12 cellular contexts compared by ENCODE assay signal in the genomic region with DNA sequence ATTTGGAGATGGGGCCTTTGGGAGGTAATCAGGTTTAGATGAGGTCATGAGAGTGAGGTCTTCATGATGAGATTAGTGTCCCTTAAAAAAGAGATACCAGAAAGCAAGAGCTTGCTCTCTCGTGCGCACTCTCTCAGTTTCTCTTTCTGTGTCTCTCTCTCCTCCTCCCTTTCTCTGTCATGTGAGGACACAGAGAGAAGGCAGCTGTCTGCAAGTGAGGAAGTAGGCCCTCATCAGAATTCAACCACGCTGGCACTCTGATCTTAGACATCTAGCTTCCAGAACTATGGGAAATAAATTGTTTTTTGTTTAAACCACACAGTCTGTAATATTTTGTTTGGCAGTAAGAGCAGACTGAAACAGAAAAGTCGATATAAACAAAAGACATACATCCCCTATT.
DNase-seq lines count a peak whose midpoint lies in the region; ATAC-seq and TF ChIP-seq lines count a peak whose summit lies in the region.
"Had no signal": no experiment of that assay in that cellular context is flagged by ENCODE, and none has a peak within 500 bp of the region (broad histone marks: within the 10 kb centered on the region; RNA-seq: fewer than 3 reads in every experiment).

No MANE protein-coding gene starts in this region.

- 60% methylated on average over 4 of the region's 4 CpGs for WGBS in esophagus muscularis mucosa
- 45 to 69% methylated on average over 4 of the region's 4 CpGs for WGBS in gastroesophageal sphincter (ENCODE audit: low coverage in 1 of 2), 2 donors

- no peak overlapping the region for H3K4me3 ChIP-seq in esophagus muscularis mucosa
- H3K4me3 ChIP-seq in gastroesophageal sphincter, result no peak overlapping the region
- H3K4me3 ChIP-seq: upper lobe of left lung had no signal

- TF ChIP-seq EP300 in esophagus muscularis mucosa (IDR thresholded peaks at IDR 0.05) (no peak), gastroesophageal sphincter (IDR thresholded peaks at IDR 0.05) (no peak)

- DNase-seq in iris pigment epithelial cell (ENCODE audit: low read depth) (peak; percentile 15), HK-2 (ENCODE audit: unreplicated experiment) (no peak), esophagus muscularis mucosa (ENCODE audit: extremely low spot score) (no peak), DMS114 treated with DMSO at 0.1 percent for 48 hours (lab: John Stamatoyannopoulos, UW; ENCODE audit: unreplicated experiment) (no peak)
- DNase-seq: GF-D8; NCI-H2081 treated with DMSO at 0.1 percent for 48 hours; stimulated activated CD4-positive, alpha-beta T cell treated with anti-CD3 and anti-CD28 coated beads, Interleukin-12 subunit alpha, Interleukin-12 subunit beta, amount 100 ng/mL, for 4 hours; upper lobe of left lung had no signal

- H3K4me1 ChIP-seq in esophagus muscularis mucosa (no peaks in the 10 kb centered on the region), gastroesophageal sphincter (no peaks in the 10 kb centered on the region)
- H3K4me1 ChIP-seq: upper lobe of left lung had no signal

- intact Hi-C loops in esophagus muscularis mucosa (cut with DNase I), result no loop called here

- H3K9me3 ChIP-seq in esophagus muscularis mucosa, result no peaks in the 10 kb centered on the region
- no peaks in the 10 kb centered on the region for H3K9me3 ChIP-seq in gastroesophageal sphincter
- H3K9me3 ChIP-seq: upper lobe of left lung had no signal

- H3K27ac ChIP-seq in esophagus muscularis mucosa (replicated peaks in 1 of 4) (no peak overlapping the region), gastroesophageal sphincter (no peak overlapping the region)
- H3K27ac ChIP-seq: upper lobe of left lung had no signal

- ATAC-seq in GM18870 (IDR thresholded peaks at IDR 0.05; ENCODE audit: unreplicated experiment) (peak; percentile 99), HG02571 (IDR thresholded peaks at IDR 0.05; ENCODE audit: unreplicated experiment) (peak; percentile 98), HG03571 (IDR thresholded peaks at IDR 0.05; ENCODE audit: unreplicated experiment) (peak; percentile 96), gastroesophageal sphincter (no peak)

- TF ChIP-seq CTCF in esophagus muscularis mucosa (IDR thresholded peaks at IDR 0.05) (no peak), gastroesophageal sphincter (IDR thresholded peaks at IDR 0.05) (no peak)

- no peak for TF ChIP-seq POLR2A in esophagus muscularis mucosa (IDR thresholded peaks at IDR 0.05; ENCODE audit: low read depth)
- TF ChIP-seq POLR2A in gastroesophageal sphincter (IDR thresholded peaks at IDR 0.05), result no peak

- no peaks in the 10 kb centered on the region for H3K36me3 ChIP-seq in esophagus muscularis mucosa
- H3K36me3 ChIP-seq in gastroesophageal sphincter, result no peaks in the 10 kb centered on the region
- H3K36me3 ChIP-seq: upper lobe of left lung had no signal

- H3K27me3 ChIP-seq in esophagus muscularis mucosa (no peaks in the 10 kb centered on the region), gastroesophageal sphincter (no peaks in the 10 kb centered on the region)
- H3K27me3 ChIP-seq: upper lobe of left lung had no signal
